In the genomic region with DNA sequence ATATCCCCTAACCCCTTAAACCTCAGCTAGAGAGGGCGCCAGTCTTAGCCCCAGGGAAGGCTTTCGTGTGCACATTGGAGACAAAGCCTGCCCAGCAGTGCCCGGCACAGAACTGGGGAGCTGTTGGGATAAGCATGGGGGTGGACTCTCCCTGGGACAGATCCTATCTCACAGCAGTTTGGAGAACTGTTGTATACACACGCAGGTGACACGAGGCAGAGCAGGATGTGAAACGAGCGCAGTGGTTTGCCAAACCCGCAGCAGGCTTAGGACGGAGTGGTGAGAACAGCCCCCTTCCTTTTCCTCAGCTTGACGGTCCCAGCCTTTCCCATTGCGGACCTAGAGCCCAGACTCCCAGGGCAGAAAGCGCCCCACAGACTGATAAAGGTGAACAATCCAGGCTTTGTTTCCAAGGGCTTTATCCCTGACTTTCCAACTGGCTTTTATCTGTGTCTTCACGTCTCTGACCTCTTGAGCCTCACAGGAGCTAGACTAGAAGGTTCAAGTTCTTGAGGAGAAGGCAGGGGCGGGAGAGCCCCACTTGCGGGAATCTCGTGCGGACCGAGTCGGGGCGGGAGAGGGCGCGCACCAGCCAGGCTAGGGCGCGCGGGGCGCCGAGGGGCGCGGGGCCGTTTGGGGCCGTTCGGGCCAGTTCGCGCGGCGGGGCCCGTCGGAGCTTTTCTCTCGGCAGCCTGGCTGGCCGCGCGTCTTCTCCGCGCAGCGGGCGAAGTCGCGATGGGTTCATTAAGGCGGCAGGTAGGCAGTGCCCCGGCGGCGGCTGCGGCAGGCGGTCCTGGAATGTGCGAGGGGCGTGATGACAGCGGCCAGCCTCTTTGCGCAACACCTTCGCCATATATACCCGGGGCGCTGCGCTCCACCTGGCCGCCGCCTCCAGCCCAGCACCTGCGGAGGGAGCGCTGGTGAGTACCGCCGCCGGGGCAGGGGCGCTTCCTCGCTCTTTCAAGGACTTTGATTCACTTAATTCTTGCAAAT, we compare ENCODE assay signal across 1 cellular context.
TF ChIP-seq lines count a peak whose summit lies in the region.

A gene with protein sequence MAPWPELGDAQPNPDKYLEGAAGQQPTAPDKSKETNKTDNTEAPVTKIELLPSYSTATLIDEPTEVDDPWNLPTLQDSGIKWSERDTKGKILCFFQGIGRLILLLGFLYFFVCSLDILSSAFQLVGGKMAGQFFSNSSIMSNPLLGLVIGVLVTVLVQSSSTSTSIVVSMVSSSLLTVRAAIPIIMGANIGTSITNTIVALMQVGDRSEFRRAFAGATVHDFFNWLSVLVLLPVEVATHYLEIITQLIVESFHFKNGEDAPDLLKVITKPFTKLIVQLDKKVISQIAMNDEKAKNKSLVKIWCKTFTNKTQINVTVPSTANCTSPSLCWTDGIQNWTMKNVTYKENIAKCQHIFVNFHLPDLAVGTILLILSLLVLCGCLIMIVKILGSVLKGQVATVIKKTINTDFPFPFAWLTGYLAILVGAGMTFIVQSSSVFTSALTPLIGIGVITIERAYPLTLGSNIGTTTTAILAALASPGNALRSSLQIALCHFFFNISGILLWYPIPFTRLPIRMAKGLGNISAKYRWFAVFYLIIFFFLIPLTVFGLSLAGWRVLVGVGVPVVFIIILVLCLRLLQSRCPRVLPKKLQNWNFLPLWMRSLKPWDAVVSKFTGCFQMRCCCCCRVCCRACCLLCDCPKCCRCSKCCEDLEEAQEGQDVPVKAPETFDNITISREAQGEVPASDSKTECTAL (plus strand): TSS at position 881 of the 993 bp plus-strand sequence. CDS start 6,650 bp downstream, outside the sequence.

TF ChIP-seq in H1, 55 proteins besides CTCF, POLR2A, EP300 and RAD21 (continues in another document):
- TF ChIP-seq SP2 (IDR thresholded peaks at IDR 0.05; ENCODE audit: low read length) = no peak
- peak; percentile 58 for TF ChIP-seq TAF1 (IDR thresholded peaks at IDR 0.05; ENCODE audit: low read depth, low read length)
- TF ChIP-seq, protein P1, sequence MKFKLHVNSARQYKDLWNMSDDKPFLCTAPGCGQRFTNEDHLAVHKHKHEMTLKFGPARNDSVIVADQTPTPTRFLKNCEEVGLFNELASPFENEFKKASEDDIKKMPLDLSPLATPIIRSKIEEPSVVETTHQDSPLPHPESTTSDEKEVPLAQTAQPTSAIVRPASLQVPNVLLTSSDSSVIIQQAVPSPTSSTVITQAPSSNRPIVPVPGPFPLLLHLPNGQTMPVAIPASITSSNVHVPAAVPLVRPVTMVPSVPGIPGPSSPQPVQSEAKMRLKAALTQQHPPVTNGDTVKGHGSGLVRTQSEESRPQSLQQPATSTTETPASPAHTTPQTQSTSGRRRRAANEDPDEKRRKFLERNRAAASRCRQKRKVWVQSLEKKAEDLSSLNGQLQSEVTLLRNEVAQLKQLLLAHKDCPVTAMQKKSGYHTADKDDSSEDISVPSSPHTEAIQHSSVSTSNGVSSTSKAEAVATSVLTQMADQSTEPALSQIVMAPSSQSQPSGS (IDR thresholded peaks at IDR 0.05; ENCODE audit: low read length) = no peak
- no peak for TF ChIP-seq CBX5 (IDR thresholded peaks at IDR 0.05; ENCODE audit: low read depth, low read length)
- TF ChIP-seq NANOG (IDR thresholded peaks at IDR 0.05; ENCODE audit: insufficient read depth, low read depth, low read length, poor library complexity, severe bottlenecking) = no peak
- TF ChIP-seq RNF2 (IDR thresholded peaks at IDR 0.05; ENCODE audit: borderline replicate concordance, low read depth, low read length, missing control alignments, poor library complexity, severe bottlenecking) = no peak
- peak; percentile 97 for TF ChIP-seq TEAD4 (IDR thresholded peaks at IDR 0.05; ENCODE audit: low read depth, low read length)
- no peak for TF ChIP-seq EZH2 (IDR thresholded peaks at IDR 0.05; ENCODE audit: low read depth, low read length, severe bottlenecking)
- TF ChIP-seq ZNF274 (IDR thresholded peaks at IDR 0.05; ENCODE audit: borderline replicate concordance, extremely low read depth, low read length) = no peak
- peak; percentile 52; the same call in 1 of the 2 replicates for TF ChIP-seq EGR1 (IDR thresholded peaks at IDR 0.05; ENCODE audit: borderline replicate concordance, low read depth, low read length)
- TF ChIP-seq, protein P2, sequence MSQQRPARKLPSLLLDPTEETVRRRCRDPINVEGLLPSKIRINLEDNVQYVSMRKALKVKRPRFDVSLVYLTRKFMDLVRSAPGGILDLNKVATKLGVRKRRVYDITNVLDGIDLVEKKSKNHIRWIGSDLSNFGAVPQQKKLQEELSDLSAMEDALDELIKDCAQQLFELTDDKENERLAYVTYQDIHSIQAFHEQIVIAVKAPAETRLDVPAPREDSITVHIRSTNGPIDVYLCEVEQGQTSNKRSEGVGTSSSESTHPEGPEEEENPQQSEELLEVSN (IDR thresholded peaks at IDR 0.05) = peak; percentile 99
- TF ChIP-seq, protein P3, sequence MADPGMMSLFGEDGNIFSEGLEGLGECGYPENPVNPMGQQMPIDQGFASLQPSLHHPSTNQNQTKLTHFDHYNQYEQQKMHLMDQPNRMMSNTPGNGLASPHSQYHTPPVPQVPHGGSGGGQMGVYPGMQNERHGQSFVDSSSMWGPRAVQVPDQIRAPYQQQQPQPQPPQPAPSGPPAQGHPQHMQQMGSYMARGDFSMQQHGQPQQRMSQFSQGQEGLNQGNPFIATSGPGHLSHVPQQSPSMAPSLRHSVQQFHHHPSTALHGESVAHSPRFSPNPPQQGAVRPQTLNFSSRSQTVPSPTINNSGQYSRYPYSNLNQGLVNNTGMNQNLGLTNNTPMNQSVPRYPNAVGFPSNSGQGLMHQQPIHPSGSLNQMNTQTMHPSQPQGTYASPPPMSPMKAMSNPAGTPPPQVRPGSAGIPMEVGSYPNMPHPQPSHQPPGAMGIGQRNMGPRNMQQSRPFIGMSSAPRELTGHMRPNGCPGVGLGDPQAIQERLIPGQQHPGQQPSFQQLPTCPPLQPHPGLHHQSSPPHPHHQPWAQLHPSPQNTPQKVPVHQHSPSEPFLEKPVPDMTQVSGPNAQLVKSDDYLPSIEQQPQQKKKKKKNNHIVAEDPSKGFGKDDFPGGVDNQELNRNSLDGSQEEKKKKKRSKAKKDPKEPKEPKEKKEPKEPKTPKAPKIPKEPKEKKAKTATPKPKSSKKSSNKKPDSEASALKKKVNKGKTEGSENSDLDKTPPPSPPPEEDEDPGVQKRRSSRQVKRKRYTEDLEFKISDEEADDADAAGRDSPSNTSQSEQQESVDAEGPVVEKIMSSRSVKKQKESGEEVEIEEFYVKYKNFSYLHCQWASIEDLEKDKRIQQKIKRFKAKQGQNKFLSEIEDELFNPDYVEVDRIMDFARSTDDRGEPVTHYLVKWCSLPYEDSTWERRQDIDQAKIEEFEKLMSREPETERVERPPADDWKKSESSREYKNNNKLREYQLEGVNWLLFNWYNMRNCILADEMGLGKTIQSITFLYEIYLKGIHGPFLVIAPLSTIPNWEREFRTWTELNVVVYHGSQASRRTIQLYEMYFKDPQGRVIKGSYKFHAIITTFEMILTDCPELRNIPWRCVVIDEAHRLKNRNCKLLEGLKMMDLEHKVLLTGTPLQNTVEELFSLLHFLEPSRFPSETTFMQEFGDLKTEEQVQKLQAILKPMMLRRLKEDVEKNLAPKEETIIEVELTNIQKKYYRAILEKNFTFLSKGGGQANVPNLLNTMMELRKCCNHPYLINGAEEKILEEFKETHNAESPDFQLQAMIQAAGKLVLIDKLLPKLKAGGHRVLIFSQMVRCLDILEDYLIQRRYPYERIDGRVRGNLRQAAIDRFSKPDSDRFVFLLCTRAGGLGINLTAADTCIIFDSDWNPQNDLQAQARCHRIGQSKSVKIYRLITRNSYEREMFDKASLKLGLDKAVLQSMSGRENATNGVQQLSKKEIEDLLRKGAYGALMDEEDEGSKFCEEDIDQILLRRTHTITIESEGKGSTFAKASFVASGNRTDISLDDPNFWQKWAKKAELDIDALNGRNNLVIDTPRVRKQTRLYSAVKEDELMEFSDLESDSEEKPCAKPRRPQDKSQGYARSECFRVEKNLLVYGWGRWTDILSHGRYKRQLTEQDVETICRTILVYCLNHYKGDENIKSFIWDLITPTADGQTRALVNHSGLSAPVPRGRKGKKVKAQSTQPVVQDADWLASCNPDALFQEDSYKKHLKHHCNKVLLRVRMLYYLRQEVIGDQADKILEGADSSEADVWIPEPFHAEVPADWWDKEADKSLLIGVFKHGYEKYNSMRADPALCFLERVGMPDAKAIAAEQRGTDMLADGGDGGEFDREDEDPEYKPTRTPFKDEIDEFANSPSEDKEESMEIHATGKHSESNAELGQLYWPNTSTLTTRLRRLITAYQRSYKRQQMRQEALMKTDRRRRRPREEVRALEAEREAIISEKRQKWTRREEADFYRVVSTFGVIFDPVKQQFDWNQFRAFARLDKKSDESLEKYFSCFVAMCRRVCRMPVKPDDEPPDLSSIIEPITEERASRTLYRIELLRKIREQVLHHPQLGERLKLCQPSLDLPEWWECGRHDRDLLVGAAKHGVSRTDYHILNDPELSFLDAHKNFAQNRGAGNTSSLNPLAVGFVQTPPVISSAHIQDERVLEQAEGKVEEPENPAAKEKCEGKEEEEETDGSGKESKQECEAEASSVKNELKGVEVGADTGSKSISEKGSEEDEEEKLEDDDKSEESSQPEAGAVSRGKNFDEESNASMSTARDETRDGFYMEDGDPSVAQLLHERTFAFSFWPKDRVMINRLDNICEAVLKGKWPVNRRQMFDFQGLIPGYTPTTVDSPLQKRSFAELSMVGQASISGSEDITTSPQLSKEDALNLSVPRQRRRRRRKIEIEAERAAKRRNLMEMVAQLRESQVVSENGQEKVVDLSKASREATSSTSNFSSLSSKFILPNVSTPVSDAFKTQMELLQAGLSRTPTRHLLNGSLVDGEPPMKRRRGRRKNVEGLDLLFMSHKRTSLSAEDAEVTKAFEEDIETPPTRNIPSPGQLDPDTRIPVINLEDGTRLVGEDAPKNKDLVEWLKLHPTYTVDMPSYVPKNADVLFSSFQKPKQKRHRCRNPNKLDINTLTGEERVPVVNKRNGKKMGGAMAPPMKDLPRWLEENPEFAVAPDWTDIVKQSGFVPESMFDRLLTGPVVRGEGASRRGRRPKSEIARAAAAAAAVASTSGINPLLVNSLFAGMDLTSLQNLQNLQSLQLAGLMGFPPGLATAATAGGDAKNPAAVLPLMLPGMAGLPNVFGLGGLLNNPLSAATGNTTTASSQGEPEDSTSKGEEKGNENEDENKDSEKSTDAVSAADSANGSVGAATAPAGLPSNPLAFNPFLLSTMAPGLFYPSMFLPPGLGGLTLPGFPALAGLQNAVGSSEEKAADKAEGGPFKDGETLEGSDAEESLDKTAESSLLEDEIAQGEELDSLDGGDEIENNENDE (IDR thresholded peaks at IDR 0.05; ENCODE audit: insufficient replicate concordance, low read length) = no peak
- no peak for TF ChIP-seq TAF7 (optimal IDR thresholded peaks at IDR 0.05; ENCODE audit: borderline replicate concordance, low read depth, low read length)
- no peak; the same call in 1 of the 2 replicates for TF ChIP-seq SP4 (IDR thresholded peaks at IDR 0.05; ENCODE audit: low read length)
- peak; percentile 60; the same call in 1 of the 2 replicates for TF ChIP-seq CREB1 (IDR thresholded peaks at IDR 0.05)
- TF ChIP-seq TCF12 (IDR thresholded peaks at IDR 0.05; ENCODE audit: low read depth, low read length) = 0 out of 2 replicates have a peak, but pooled peaks have one; percentile 60
- peak; percentile 79; the same call in 1 of the 2 replicates for TF ChIP-seq RBBP5 (IDR thresholded peaks at IDR 0.05; ENCODE audit: borderline replicate concordance, low read depth, low read length)
- TF ChIP-seq, protein P4, sequence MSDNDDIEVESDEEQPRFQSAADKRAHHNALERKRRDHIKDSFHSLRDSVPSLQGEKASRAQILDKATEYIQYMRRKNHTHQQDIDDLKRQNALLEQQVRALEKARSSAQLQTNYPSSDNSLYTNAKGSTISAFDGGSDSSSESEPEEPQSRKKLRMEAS (IDR thresholded peaks at IDR 0.05) = peak; percentile 99
- no peak for TF ChIP-seq FOSL1 (IDR thresholded peaks at IDR 0.05; ENCODE audit: insufficient read depth, low read depth, low read length)
- no peak for TF ChIP-seq CHD2 (IDR thresholded peaks at IDR 0.05; ENCODE audit: low read length)
- peak; percentile 31; the same call in 1 of the 2 replicates for TF ChIP-seq PHF8 (conservative IDR thresholded peaks at IDR 0.05; ENCODE audit: low read depth, low read length)
- TF ChIP-seq CTBP2 (IDR thresholded peaks at IDR 0.05; ENCODE audit: borderline replicate concordance, insufficient read depth, insufficient read length, low read length) = peak; percentile 82
- no peak for TF ChIP-seq HDAC6 (IDR thresholded peaks at IDR 0.05; ENCODE audit: low read depth, low read length)
- peak; percentile 33; the same call in 1 of the 2 replicates for TF ChIP-seq POLR2AphosphoS5 (IDR thresholded peaks at IDR 0.05; ENCODE audit: low read depth, low read length)
- TF ChIP-seq BCL11A (IDR thresholded peaks at IDR 0.05; ENCODE audit: low read depth in 2 of 2, low read length in 2 of 2) = no peak
- TF ChIP-seq CHD1 (IDR thresholded peaks at IDR 0.05; ENCODE audit: low read depth, low read length) = no peak
- TF ChIP-seq JUND (IDR thresholded peaks at IDR 0.05; ENCODE audit: low read length) = 0 out of 2 replicates have a peak, but pooled peaks have one; percentile 5
- no peak for TF ChIP-seq MAFK (IDR thresholded peaks at IDR 0.05; ENCODE audit: low read depth, low read length)
- TF ChIP-seq CEBPB (IDR thresholded peaks at IDR 0.05; ENCODE audit: low read depth, low read length) = peak; percentile 99
- TF ChIP-seq, protein P5, sequence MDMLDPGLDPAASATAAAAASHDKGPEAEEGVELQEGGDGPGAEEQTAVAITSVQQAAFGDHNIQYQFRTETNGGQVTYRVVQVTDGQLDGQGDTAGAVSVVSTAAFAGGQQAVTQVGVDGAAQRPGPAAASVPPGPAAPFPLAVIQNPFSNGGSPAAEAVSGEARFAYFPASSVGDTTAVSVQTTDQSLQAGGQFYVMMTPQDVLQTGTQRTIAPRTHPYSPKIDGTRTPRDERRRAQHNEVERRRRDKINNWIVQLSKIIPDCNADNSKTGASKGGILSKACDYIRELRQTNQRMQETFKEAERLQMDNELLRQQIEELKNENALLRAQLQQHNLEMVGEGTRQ (IDR thresholded peaks at IDR 0.05; ENCODE audit: low read length) = no peak
- no peak for TF ChIP-seq RXRA (IDR thresholded peaks at IDR 0.05; ENCODE audit: insufficient read depth, low read depth, low read length)
- TF ChIP-seq GTF2F1 (IDR thresholded peaks at IDR 0.05; ENCODE audit: borderline replicate concordance, low read depth, low read length) = no peak
- no peak for TF ChIP-seq POU5F1 (IDR thresholded peaks at IDR 0.05; ENCODE audit: low read depth, low read length)
- TF ChIP-seq YY1 (IDR thresholded peaks at IDR 0.05; ENCODE audit: low read depth, low read length) = no peak
- 0 out of 2 replicates have a peak, but pooled peaks have one; percentile 13 for TF ChIP-seq BACH1 (IDR thresholded peaks at IDR 0.05; ENCODE audit: low read length)
- TF ChIP-seq SIRT6 (IDR thresholded peaks at IDR 0.05; ENCODE audit: low read length) = no peak
- no peak for TF ChIP-seq BRCA1 (IDR thresholded peaks at IDR 0.05; ENCODE audit: low read depth, low read length)
- no peak for TF ChIP-seq RFX5 (IDR thresholded peaks at IDR 0.05; ENCODE audit: borderline replicate concordance, low read depth, low read length)
- TF ChIP-seq CBX8 (IDR thresholded peaks at IDR 0.05; ENCODE audit: borderline replicate concordance, low read depth, low read length) = no peak
- TF ChIP-seq SAP30 (IDR thresholded peaks at IDR 0.05; ENCODE audit: insufficient read depth, insufficient replicate concordance, low read length) = no peak
- TF ChIP-seq KDM4A (IDR thresholded peaks at IDR 0.05; ENCODE audit: low read depth, low read length, severe bottlenecking) = peak; percentile 81
- peak; percentile 25; the same call in 1 of the 2 replicates for TF ChIP-seq GABPA (IDR thresholded peaks at IDR 0.05; ENCODE audit: borderline replicate concordance, insufficient read depth, low read length)
- no peak for TF ChIP-seq SIN3A (conservative IDR thresholded peaks at IDR 0.05 in 1 of 2, IDR thresholded peaks at IDR 0.05 in 1 of 2; ENCODE audit: low read depth in 1 of 2, low read length in 2 of 2)
- peak; percentile 45 for TF ChIP-seq ASH2L (IDR thresholded peaks at IDR 0.05; ENCODE audit: low read length)
- no peak for TF ChIP-seq NRF1 (IDR thresholded peaks at IDR 0.05; ENCODE audit: low read depth, low read length)
